In genomic region chr9:82080265-82080664, GRCh38 we compare ENCODE assay signal across 36 cellular contexts.
DNase-seq lines count a peak whose midpoint lies in the region; ATAC-seq and TF ChIP-seq lines count a peak whose summit lies in the region.
"Had no signal": no experiment of that assay in that cellular context is flagged by ENCODE, and none has a peak within 500 bp of the region (broad histone marks: within the 10 kb centered on the region; RNA-seq: fewer than 3 reads in every experiment).

No MANE protein-coding gene starts in this region.

- H3K4me3 Mint-ChIP-seq in GM23338 (no peak overlapping the region), memory B cell (no peak overlapping the region)
- H3K4me3 Mint-ChIP-seq in activated CD4-positive, alpha-beta T cell treated with anti-CD3 and anti-CD28 coated beads, Interleukin-2, amount 10 ng/mL, durations not matched to agents 24 days and 14 days, result no peak overlapping the region
- H3K4me3 Mint-ChIP-seq: activated naive CD4-positive, alpha-beta T cell treated with anti-CD3 and anti-CD28 coated beads, Interleukin-2, amount 50 U/mL, for 24 hours; CD8-positive, alpha-beta T cell; mesothelial cell of epicardium had no signal

- no peaks in the 10 kb centered on the region for H3K9me3 Mint-ChIP-seq in GM23338
- H3K9me3 Mint-ChIP-seq in memory B cell, result no peaks in the 10 kb centered on the region
- no peaks in the 10 kb centered on the region for H3K9me3 Mint-ChIP-seq in activated CD4-positive, alpha-beta T cell treated with anti-CD3 and anti-CD28 coated beads, Interleukin-2, amount 10 ng/mL, durations not matched to agents 24 days and 14 days

- peak overlapping the region; percentile 40; the same call in 1 of the 2 replicates for H3K27ac Mint-ChIP-seq in GM23338
- H3K27ac Mint-ChIP-seq in memory B cell, result no peak overlapping the region
- no peak overlapping the region for H3K27ac Mint-ChIP-seq in activated CD4-positive, alpha-beta T cell treated with anti-CD3 and anti-CD28 coated beads, Interleukin-2, amount 10 ng/mL, durations not matched to agents 24 days and 14 days
- H3K27ac Mint-ChIP-seq: activated naive CD4-positive, alpha-beta T cell treated with anti-CD3 and anti-CD28 coated beads, Interleukin-2, amount 50 U/mL, for 24 hours; CD8-positive, alpha-beta T cell; mesothelial cell of epicardium had no signal

- no peaks in the 10 kb centered on the region for H3F3A ChIP-seq in GM23338 (replicated peaks; ENCODE audit: low read depth)

- no peak overlapping the region for H3K4me3 ChIP-seq in GM23338
- H3K4me3 ChIP-seq in WERI-Rb-1 (ENCODE audit: low read depth, low read length), result no peak overlapping the region
- H3K4me3 ChIP-seq: esophagus squamous epithelium, heart left ventricle, right atrium auricular region, SJCRH30, thoracic aorta, uterus had no signal

- ATAC-seq in GM18511 (IDR thresholded peaks at IDR 0.05; ENCODE audit: unreplicated experiment) (peak; percentile 92), GM23338 (no peak), memory B cell (ENCODE audit: low read depth) (peak; percentile 95)
- ATAC-seq: CD8-positive, alpha-beta T cell; foreskin keratinocyte; heart left ventricle had no signal

- TF ChIP-seq CTCF in GM23338 (conservative IDR thresholded peaks at IDR 0.05; ENCODE audit: low read depth in 2 of 2) (no peak), WERI-Rb-1 (IDR thresholded peaks at IDR 0.05; ENCODE audit: low read depth, low read length) (no peak)

- H2AFZ ChIP-seq in GM23338, result no peak overlapping the region

- no peaks in the 10 kb centered on the region for H3K79me2 ChIP-seq in GM23338 (replicated peaks; ENCODE audit: insufficient read depth)

- H3K27me3 Mint-ChIP-seq in GM23338 (ENCODE audit: insufficient read depth, low read depth, poor library complexity), result peaks cover 5% of the 10 kb centered on the region
- no peaks in the 10 kb centered on the region for H3K27me3 Mint-ChIP-seq in memory B cell
- no peaks in the 10 kb centered on the region for H3K27me3 Mint-ChIP-seq in activated CD4-positive, alpha-beta T cell treated with anti-CD3 and anti-CD28 coated beads, Interleukin-2, amount 10 ng/mL, durations not matched to agents 24 days and 14 days
- H3K27me3 Mint-ChIP-seq: activated naive CD4-positive, alpha-beta T cell treated with anti-CD3 and anti-CD28 coated beads, Interleukin-2, amount 50 U/mL, for 24 hours had no signal

- DNase-seq in GM23338 (ENCODE audit: low spot score), result no peak
- peak; percentile 24 for DNase-seq in MV-4-11 (lab: John Stamatoyannopoulos, UW)
- no peak for DNase-seq in memory B cell (ENCODE audit: low spot score in 2 of 2)
- DNase-seq in activated CD4-positive, alpha-beta T cell treated with anti-CD3 and anti-CD28 coated beads, Interleukin-2, amount 10 ng/mL, durations not matched to agents 24 days and 14 days, result no peak
- DNase-seq in effector CD4-positive, alpha-beta T cell, result no peak
- no peak for DNase-seq in DMS153 treated with DMSO at 0.1 percent for 48 hours (lab: John Stamatoyannopoulos, UW; ENCODE audit: unreplicated experiment)
- no peak for DNase-seq in WERI-Rb-1
- DNase-seq: activated CD4-positive, alpha-beta T cell treated with anti-CD3 and anti-CD28 coated beads for 48 hours; amniotic stem cell; BE2C; brain microvascular endothelial cell; CD8-positive, alpha-beta T cell; cerebellar nuclear complex; dermis blood vessel endothelial cell; DMS 273 treated with DMSO at 0.1 percent for 48 hours; EL; esophagus squamous epithelium; foreskin keratinocyte; H7; heart left ventricle; NCI-H1417; NCI-H2029 treated with DMSO at 0.1 percent for 48 hours; NCI-H526 treated with DMSO at 0.1 percent for 48 hours; posterior cingulate gyrus; SJCRH30; small intestine; stimulated activated naive CD4-positive, alpha-beta T cell treated with Interleukin-2 at 50 U/mL for 16 hours; SW 1271; uterus had no signal

- H3K9me3 ChIP-seq in WERI-Rb-1 (ENCODE audit: severe bottlenecking), result peaks cover 2% of the 10 kb centered on the region
- H3K9me3 ChIP-seq: BE2C, esophagus squamous epithelium, neutrophil, right atrium auricular region, SJCRH30, thoracic aorta, uterus had no signal

- no peak overlapping the region for H3K4me2 ChIP-seq in GM23338

- H3K27me3 ChIP-seq in GM23338 (ENCODE audit: insufficient read depth) (no peaks in the 10 kb centered on the region), WERI-Rb-1 (ENCODE audit: insufficient read depth, low read depth, severe bottlenecking) (no peaks in the 10 kb centered on the region)
- H3K27me3 ChIP-seq: BE2C, brain microvascular endothelial cell, esophagus squamous epithelium, heart left ventricle, neutrophil, right atrium auricular region, SJCRH30, uterus had no signal

- peaks cover 9% of the 10 kb centered on the region for H3K4me1 Mint-ChIP-seq in GM23338
- peaks cover 6% of the 10 kb centered on the region for H3K4me1 Mint-ChIP-seq in memory B cell
- H3K4me1 Mint-ChIP-seq in activated CD4-positive, alpha-beta T cell treated with anti-CD3 and anti-CD28 coated beads, Interleukin-2, amount 10 ng/mL, durations not matched to agents 24 days and 14 days, result no peaks in the 10 kb centered on the region
- H3K4me1 Mint-ChIP-seq: activated naive CD4-positive, alpha-beta T cell treated with anti-CD3 and anti-CD28 coated beads, Interleukin-2, amount 50 U/mL, for 24 hours; mesothelial cell of epicardium had no signal

- no peaks in the 10 kb centered on the region for H4K20me1 ChIP-seq in GM23338 (replicated peaks; ENCODE audit: insufficient read depth)

- intact Hi-C loops in activated CD4-positive, alpha-beta T cell treated with anti-CD3 and anti-CD28 coated beads, Interleukin-2, amount 10 ng/mL, durations not matched to agents 24 days and 14 days (cut with micrococcal nuclease), result no loop called here

- no peaks in the 10 kb centered on the region for H3K36me3 ChIP-seq in GM23338 (ENCODE audit: insufficient read depth)
- no peaks in the 10 kb centered on the region for H3K36me3 ChIP-seq in WERI-Rb-1
- H3K36me3 ChIP-seq: BE2C, brain microvascular endothelial cell, esophagus squamous epithelium, heart left ventricle, neutrophil, right atrium auricular region, SJCRH30, thoracic aorta, uterus had no signal

- H3K27ac ChIP-seq in GM23338 (ENCODE audit: low read depth), result no peak overlapping the region
- H3K27ac ChIP-seq in WERI-Rb-1, result no peak overlapping the region
- H3K27ac ChIP-seq: brain microvascular endothelial cell, esophagus squamous epithelium, foreskin keratinocyte, heart left ventricle, neutrophil, right atrium auricular region, SJCRH30, thoracic aorta, uterus, VCaP had no signal

- H3K4me1 ChIP-seq in GM23338 (ENCODE audit: insufficient read depth), result peaks cover 7% of the 10 kb centered on the region; the same call in 1 of the 2 replicates
- H3K4me1 ChIP-seq: BE2C, esophagus squamous epithelium, foreskin keratinocyte, heart left ventricle, right atrium auricular region, SJCRH30, uterus had no signal

- H3K36me3 Mint-ChIP-seq in GM23338 (ENCODE audit: low read depth), result no peaks in the 10 kb centered on the region
- H3K36me3 Mint-ChIP-seq in memory B cell, result no peaks in the 10 kb centered on the region
- H3K36me3 Mint-ChIP-seq in activated CD4-positive, alpha-beta T cell treated with anti-CD3 and anti-CD28 coated beads, Interleukin-2, amount 10 ng/mL, durations not matched to agents 24 days and 14 days (ENCODE audit: low read depth), result no peaks in the 10 kb centered on the region
- H3K36me3 Mint-ChIP-seq: activated naive CD4-positive, alpha-beta T cell treated with anti-CD3 and anti-CD28 coated beads, Interleukin-2, amount 50 U/mL, for 24 hours; CD8-positive, alpha-beta T cell; mesothelial cell of epicardium had no signal

- no peaks in the 10 kb centered on the region for H3K9me2 ChIP-seq in GM23338 (ENCODE audit: insufficient read depth)

TF ChIP-seq in GM23338, 12 proteins besides CTCF, POLR2A, EP300 and RAD21:
- TF ChIP-seq ZNF114 (CRISPR knock-in tag; IDR thresholded peaks at IDR 0.05), result no peak
- no peak for TF ChIP-seq JUNB (IDR thresholded peaks at IDR 0.05; ENCODE audit: unreplicated experiment)
- no peak for TF ChIP-seq EZH2 (IDR thresholded peaks at IDR 0.05; ENCODE audit: low read depth, unreplicated experiment)
